1 cellular context compared by ENCODE assay signal in genomic region chr3:9416139-9416780, GRCh38.
TF ChIP-seq lines count a peak whose summit lies in the region.

No MANE protein-coding gene starts in this region.

TF ChIP-seq in SK-N-SH, 30 proteins besides CTCF, POLR2A, EP300 and RAD21 (continued from another document):
- TF ChIP-seq FOXJ3 (CRISPR knock-in tag; IDR thresholded peaks at IDR 0.05) (no peak), ELF1 (IDR thresholded peaks at IDR 0.05) (no peak), SIN3A (IDR thresholded peaks at IDR 0.05; ENCODE audit: borderline replicate concordance, low read depth, low read length) (no peak), JUND (IDR thresholded peaks at IDR 0.05) (no peak), ZBTB33 (IDR thresholded peaks at IDR 0.05; ENCODE audit: borderline replicate concordance, low read depth) (no peak), FOSL2 (IDR thresholded peaks at IDR 0.05; ENCODE audit: borderline replicate concordance, low read depth) (no peak), EZH2phosphoT487 (IDR thresholded peaks at IDR 0.05; ENCODE audit: borderline replicate concordance, low read depth) (no peak)
